Comparison of ENCODE assay signal across 28 cellular contexts in genomic region chr6:100388868-100389519, GRCh38.
DNase-seq lines count a peak whose midpoint lies in the region; ATAC-seq, FAIRE-seq and TF ChIP-seq lines count a peak whose summit lies in the region.
"Had no signal": no experiment of that assay in that cellular context is flagged by ENCODE, and none has a peak within 500 bp of the region (broad histone marks: within the 10 kb centered on the region; RNA-seq: fewer than 3 reads in every experiment).

No MANE protein-coding gene starts in this region.

- TF ChIP-seq CTCF in Loucy (conservative IDR thresholded peaks at IDR 0.05; ENCODE audit: low read length) (no peak), astrocyte (IDR thresholded peaks at IDR 0.05; ENCODE audit: insufficient read depth, low read depth, low read length) (no peak), neural cell (IDR thresholded peaks at IDR 0.05; ENCODE audit: poor library complexity, severe bottlenecking) (no peak), endodermal cell (conservative IDR thresholded peaks at IDR 0.05) (no peak)

- FAIRE-seq in astrocyte (lab: Jason Lieb, UNC): peak; percentile 66
- FAIRE-seq: A204.1, GM12878, GM12892, GM18507, GM19239 had no signal

- TF ChIP-seq RAD21 in neural cell (conservative IDR thresholded peaks at IDR 0.05): no peak

- 74 to 78% methylated on average over 3 of the region's 3 CpGs for WGBS in endodermal cell (ENCODE audit: insufficient coverage in 1 of 2, insufficient read length in 1 of 2), 2 experiments

- no peaks in the 10 kb centered on the region for H3K27me3 Mint-ChIP-seq in astrocyte (ENCODE audit: low read depth, unreplicated experiment)
- no peaks in the 10 kb centered on the region for H3K27me3 Mint-ChIP-seq in endodermal cell (ENCODE audit: insufficient read depth)

- no peaks in the 10 kb centered on the region for H3K4me1 ChIP-seq in Loucy (ENCODE audit: insufficient read depth, low read length, poor library complexity, severe bottlenecking)
- H3K4me1 ChIP-seq in astrocyte (ENCODE audit: insufficient read depth, low read length): no peaks in the 10 kb centered on the region
- H3K4me1 ChIP-seq in endodermal cell (ENCODE audit: control insufficient read depth, insufficient read depth, low read length): no peaks in the 10 kb centered on the region
- H3K4me1 ChIP-seq: BE2C, BLaER1 had no signal

- peak; percentile 77 for TF ChIP-seq EP300 in neural cell (conservative IDR thresholded peaks at IDR 0.05; ENCODE audit: poor library complexity, severe bottlenecking)

- H3K9ac ChIP-seq in Loucy (ENCODE audit: low read depth, low read length, poor library complexity, severe bottlenecking): no peak overlapping the region
- H3K9ac ChIP-seq in astrocyte (ENCODE audit: low read length): no peak overlapping the region
- H3K9ac ChIP-seq in neural cell (ENCODE audit: low read length): no peak overlapping the region
- H3K9ac ChIP-seq in endodermal cell (ENCODE audit: extremely low read depth, low read length, poor library complexity, severe bottlenecking): no peak overlapping the region
- H3K9ac ChIP-seq: BLaER1 had no signal

- no peak for ATAC-seq in GM18873 (IDR thresholded peaks at IDR 0.05; ENCODE audit: low FRiP score, unreplicated experiment)
- ATAC-seq: GM12878 had no signal

- no peaks in the 10 kb centered on the region for H3F3A ChIP-seq in Loucy (ENCODE audit: low read depth)
- H3F3A ChIP-seq in neural cell (ENCODE audit: insufficient read depth, low read length, poor library complexity, severe bottlenecking): no peaks in the 10 kb centered on the region

- H3K27ac ChIP-seq in astrocyte (ENCODE audit: low read depth, low read length) (no peak overlapping the region), neural cell (ENCODE audit: low read length) (no peak overlapping the region), endodermal cell (ENCODE audit: low read depth, low read length) (no peak overlapping the region)
- H3K27ac ChIP-seq: BLaER1 had no signal

- no peaks in the 10 kb centered on the region for H3K4me1 Mint-ChIP-seq in astrocyte (ENCODE audit: low read depth, unreplicated experiment)
- no peaks in the 10 kb centered on the region for H3K4me1 Mint-ChIP-seq in endodermal cell
- H3K4me1 Mint-ChIP-seq: CD14-positive monocyte; CD4-positive, alpha-beta memory T cell; CD4-positive, CD25-positive, alpha-beta regulatory T cell; CD8-positive, alpha-beta memory T cell had no signal

- H3K9me3 ChIP-seq in Loucy (ENCODE audit: insufficient read depth, low read depth, low read length): no peaks in the 10 kb centered on the region
- H3K9me3 ChIP-seq in astrocyte (ENCODE audit: insufficient read depth, low read depth, low read length): no peaks in the 10 kb centered on the region
- no peaks in the 10 kb centered on the region for H3K9me3 ChIP-seq in neural cell (ENCODE audit: low read length)
- H3K9me3 ChIP-seq in endodermal cell (ENCODE audit: control insufficient read depth, low read length): no peaks in the 10 kb centered on the region
- H3K9me3 ChIP-seq: BE2C, BLaER1 had no signal

- H3K27ac Mint-ChIP-seq in astrocyte (ENCODE audit: unreplicated experiment) (no peak overlapping the region), endodermal cell (no peak overlapping the region)
- H3K27ac Mint-ChIP-seq: CD14-positive monocyte; CD4-positive, alpha-beta memory T cell; CD4-positive, CD25-positive, alpha-beta regulatory T cell; CD8-positive, alpha-beta memory T cell had no signal

- H3K4me3 Mint-ChIP-seq in astrocyte (ENCODE audit: unreplicated experiment) (no peak overlapping the region), endodermal cell (no peak overlapping the region)
- H3K4me3 Mint-ChIP-seq: CD14-positive monocyte; CD4-positive, alpha-beta memory T cell; CD4-positive, CD25-positive, alpha-beta regulatory T cell; CD8-positive, alpha-beta memory T cell had no signal

- H3K79me2 ChIP-seq in Loucy (ENCODE audit: insufficient read depth, low read length) (no peaks in the 10 kb centered on the region), astrocyte (ENCODE audit: insufficient read depth, low read length) (no peaks in the 10 kb centered on the region), neural cell (replicated peaks; ENCODE audit: insufficient read depth, low read length) (no peaks in the 10 kb centered on the region)

- H3K9me3 Mint-ChIP-seq in astrocyte (ENCODE audit: unreplicated experiment): no peaks in the 10 kb centered on the region
- H3K9me3 Mint-ChIP-seq in endodermal cell: no peaks in the 10 kb centered on the region
- H3K9me3 Mint-ChIP-seq: CD8-positive, alpha-beta memory T cell had no signal

- H4K20me1 ChIP-seq in Loucy (ENCODE audit: insufficient read depth, low read length, poor library complexity, severe bottlenecking): no peaks in the 10 kb centered on the region
- no peaks in the 10 kb centered on the region for H4K20me1 ChIP-seq in astrocyte (ENCODE audit: insufficient read depth, low read length)
- no peaks in the 10 kb centered on the region for H4K20me1 ChIP-seq in neural cell (ENCODE audit: insufficient read depth)
- H4K20me1 ChIP-seq: BLaER1 had no signal

- H3K4me2 ChIP-seq in Loucy (ENCODE audit: low read depth, low read length, poor library complexity, severe bottlenecking): no peak overlapping the region
- H3K4me2 ChIP-seq in astrocyte (ENCODE audit: low read length): no peak overlapping the region
- H3K4me2 ChIP-seq in neural cell (ENCODE audit: low read length): no peak overlapping the region
- H3K4me2 ChIP-seq: BLaER1 had no signal

- H3K36me3 Mint-ChIP-seq in astrocyte (ENCODE audit: low read depth, unreplicated experiment) (no peaks in the 10 kb centered on the region), endodermal cell (ENCODE audit: low read depth) (no peaks in the 10 kb centered on the region)
- H3K36me3 Mint-ChIP-seq: CD14-positive monocyte; CD4-positive, alpha-beta memory T cell; CD4-positive, CD25-positive, alpha-beta regulatory T cell; CD8-positive, alpha-beta memory T cell had no signal

- H3K4me3 ChIP-seq in Loucy (ENCODE audit: low read length, poor library complexity, severe bottlenecking): no peak overlapping the region
- no peak overlapping the region for H3K4me3 ChIP-seq in astrocyte (ENCODE audit: insufficient read depth, low read depth, low read length)
- H3K4me3 ChIP-seq in neural cell (ENCODE audit: low read length): no peak overlapping the region
- no peak overlapping the region for H3K4me3 ChIP-seq in endodermal cell (ENCODE audit: low read length)
- H3K4me3 ChIP-seq: BLaER1, GM12878 had no signal

- H2AFZ ChIP-seq in Loucy (ENCODE audit: low read length) (0 out of 2 replicates have a peak overlapping the region, but pooled peaks have one; percentile 16), astrocyte (ENCODE audit: low read depth, low read length) (no peak overlapping the region), neural cell (ENCODE audit: low read depth, low read length) (no peak overlapping the region)

- H3K27me3 ChIP-seq in Loucy (ENCODE audit: insufficient read depth, low read length, poor library complexity, severe bottlenecking) (no peaks in the 10 kb centered on the region), astrocyte (ENCODE audit: insufficient read depth, low read length) (no peaks in the 10 kb centered on the region), neural cell (ENCODE audit: insufficient read depth, low read depth, low read length) (no peaks in the 10 kb centered on the region), endodermal cell (ENCODE audit: control insufficient read depth, insufficient read depth, low read length, poor library complexity, severe bottlenecking) (no peaks in the 10 kb centered on the region)
- H3K27me3 ChIP-seq: BLaER1 had no signal

- no peak for DNase-seq in astrocyte (ENCODE audit: low read depth)
- peak; percentile 14 for DNase-seq in retina
- DNase-seq in activated T-cell treated with anti-CD3 and anti-CD28 coated beads, Interleukin-2, amount 50 U/mL, for 48 hours: no peak
- DNase-seq in NCI-H1417 treated with DMSO at 0.1 percent for 48 hours (lab: John Stamatoyannopoulos, UW): no peak
- no peak for DNase-seq in endodermal cell
- DNase-seq: 8988T; ACHN; BE2C; C1 segment of cervical spinal cord; CD4-positive, alpha-beta memory T cell; CD4-positive, CD25-positive, alpha-beta regulatory T cell; CD8-positive, alpha-beta memory T cell; COR-L47; DMS 273 treated with DMSO at 0.1 percent for 48 hours; DMS153; DMS79 treated with DMSO at 0.1 percent for 48 hours; EL; GDM1 had no signal

- no peaks in the 10 kb centered on the region for H3K9me2 ChIP-seq in Loucy (replicated peaks; ENCODE audit: low read depth, low read length)
- no peaks in the 10 kb centered on the region for H3K9me2 ChIP-seq in neural cell (ENCODE audit: insufficient read depth, low read length)

- H3K36me3 ChIP-seq in Loucy (ENCODE audit: insufficient read depth, low read length) (no peaks in the 10 kb centered on the region), astrocyte (ENCODE audit: insufficient read depth, low read length) (no peaks in the 10 kb centered on the region), neural cell (ENCODE audit: insufficient read depth, low read length) (no peaks in the 10 kb centered on the region), endodermal cell (ENCODE audit: control insufficient read depth, insufficient read depth, low read length) (no peaks in the 10 kb centered on the region)
- H3K36me3 ChIP-seq: BE2C, BLaER1 had no signal

TF ChIP-seq in neural cell, 6 proteins besides CTCF, POLR2A, EP300 and RAD21 (continues in another document):
- TF ChIP-seq MXI1 (conservative IDR thresholded peaks at IDR 0.05; ENCODE audit: poor library complexity, severe bottlenecking): no peak
- no peak for TF ChIP-seq TAF1 (IDR thresholded peaks at IDR 0.05; ENCODE audit: low read depth)
- TF ChIP-seq POLR2AphosphoS5 (IDR thresholded peaks at IDR 0.05): peak; percentile 93
